In the genomic region with DNA sequence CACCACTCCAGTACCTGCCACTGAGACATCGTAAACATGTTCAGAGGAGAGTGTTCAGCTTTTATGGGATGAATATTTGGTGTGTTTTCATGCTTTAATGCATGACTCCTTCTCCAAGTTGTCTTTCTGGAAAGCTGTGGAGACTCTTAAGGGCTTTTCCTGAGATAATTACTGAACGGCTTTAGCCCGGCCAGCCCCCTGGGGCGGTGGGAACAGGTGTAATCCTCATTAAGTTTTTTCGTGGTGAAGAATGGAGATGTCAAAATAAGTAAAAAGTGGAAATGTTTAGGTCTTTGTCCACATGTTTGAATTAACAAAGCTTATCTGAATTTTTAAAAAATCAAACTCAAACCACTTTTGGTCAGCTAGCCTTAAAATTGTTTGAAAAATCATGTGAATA, we compare ENCODE assay signal across 1 cellular context.
TF ChIP-seq lines count a peak whose summit lies in the region.

No MANE protein-coding gene starts in this region.

TF ChIP-seq in GM12878, 131 proteins besides CTCF, POLR2A, EP300 and RAD21:
- TF ChIP-seq, protein P1, sequence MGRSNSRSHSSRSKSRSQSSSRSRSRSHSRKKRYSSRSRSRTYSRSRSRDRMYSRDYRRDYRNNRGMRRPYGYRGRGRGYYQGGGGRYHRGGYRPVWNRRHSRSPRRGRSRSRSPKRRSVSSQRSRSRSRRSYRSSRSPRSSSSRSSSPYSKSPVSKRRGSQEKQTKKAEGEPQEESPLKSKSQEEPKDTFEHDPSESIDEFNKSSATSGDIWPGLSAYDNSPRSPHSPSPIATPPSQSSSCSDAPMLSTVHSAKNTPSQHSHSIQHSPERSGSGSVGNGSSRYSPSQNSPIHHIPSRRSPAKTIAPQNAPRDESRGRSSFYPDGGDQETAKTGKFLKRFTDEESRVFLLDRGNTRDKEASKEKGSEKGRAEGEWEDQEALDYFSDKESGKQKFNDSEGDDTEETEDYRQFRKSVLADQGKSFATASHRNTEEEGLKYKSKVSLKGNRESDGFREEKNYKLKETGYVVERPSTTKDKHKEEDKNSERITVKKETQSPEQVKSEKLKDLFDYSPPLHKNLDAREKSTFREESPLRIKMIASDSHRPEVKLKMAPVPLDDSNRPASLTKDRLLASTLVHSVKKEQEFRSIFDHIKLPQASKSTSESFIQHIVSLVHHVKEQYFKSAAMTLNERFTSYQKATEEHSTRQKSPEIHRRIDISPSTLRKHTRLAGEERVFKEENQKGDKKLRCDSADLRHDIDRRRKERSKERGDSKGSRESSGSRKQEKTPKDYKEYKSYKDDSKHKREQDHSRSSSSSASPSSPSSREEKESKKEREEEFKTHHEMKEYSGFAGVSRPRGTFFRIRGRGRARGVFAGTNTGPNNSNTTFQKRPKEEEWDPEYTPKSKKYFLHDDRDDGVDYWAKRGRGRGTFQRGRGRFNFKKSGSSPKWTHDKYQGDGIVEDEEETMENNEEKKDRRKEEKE (IDR thresholded peaks at IDR 0.05): no peak
